23 cellular contexts compared by ENCODE assay signal in the genomic region with DNA sequence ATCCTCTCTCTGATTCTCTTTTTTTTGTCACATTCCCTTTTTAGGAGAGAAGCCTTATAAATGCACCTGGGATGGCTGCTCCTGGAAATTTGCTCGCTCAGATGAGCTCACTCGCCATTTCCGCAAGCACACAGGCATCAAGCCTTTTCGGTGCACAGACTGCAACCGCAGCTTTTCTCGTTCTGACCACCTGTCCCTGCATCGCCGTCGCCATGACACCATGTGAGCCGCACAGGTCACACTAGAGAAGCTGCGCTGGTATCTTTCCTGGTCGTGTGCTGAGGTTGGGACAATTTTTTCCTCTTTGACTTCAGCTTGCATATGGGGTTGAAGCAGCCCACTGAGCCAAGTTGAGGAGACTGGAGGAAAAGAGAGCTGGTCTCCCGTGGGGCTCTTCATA. TPM values are rescaled to one million over a fixed set of nuclear protein-coding genes. Genes with fewer than 3 reads are reported as not detected.
"Had no signal": no experiment of that assay in that cellular context is flagged by ENCODE, and none has a peak within 500 bp of the region (broad histone marks: within the 10 kb centered on the region; RNA-seq: fewer than 3 reads in every experiment).

No MANE protein-coding gene starts in this region.

- H3K27me3 ChIP-seq: ascending aorta, body of pancreas, SJCRH30 had no signal

- H3K9me3 ChIP-seq: ascending aorta, body of pancreas, SJCRH30, SK-N-SH had no signal

- H2AFZ ChIP-seq: PC-9 had no signal

- H3K4me1 ChIP-seq: ascending aorta, body of pancreas, SJCRH30 had no signal

- H3K36me3 ChIP-seq: SJCRH30 had no signal

- H3K4me3 ChIP-seq: ascending aorta, body of pancreas, K562, PC-9, SJCRH30 had no signal

- DNase-seq: activated CD4-positive, alpha-beta memory T cell treated with anti-CD3 and anti-CD28 coated beads for 36 hours; activated CD4-positive, alpha-beta T cell treated with anti-CD3 and anti-CD28 coated beads, Interleukin-2, amount 10 ng/mL, durations not matched to agents 7 days and 5 days; activated CD4-positive, CD25-positive, alpha-beta regulatory T cell; activated CD8-positive, alpha-beta memory T cell treated with anti-CD3 and anti-CD28 coated beads for 24 hours; activated effector memory CD4-positive, alpha-beta T cell treated with anti-CD3 and anti-CD28 coated beads, Interleukin-2, amount 50 U/mL, for 16 hours; activated naive CD4-positive, alpha-beta T cell treated with Interleukin-2 at 50 U/mL for 16 hours; activated naive CD8-positive, alpha-beta T cell treated with anti-CD3 and anti-CD28 coated beads, Interleukin-2, amount 50 U/mL, for 24 hours; activated T-cell treated with anti-CD3 and anti-CD28 coated beads, Interleukin-2, amount 50 U/mL, for 4 hours; amniotic stem cell; body of pancreas; Karpas-422; NCI-H1694 treated with DMSO at 0.1 percent for 48 hours; NCI-H2029 treated with DMSO at 0.1 percent for 48 hours; NCI-H345; NCI-H510A; NCI-H526 treated with DMSO at 0.1 percent for 48 hours; PC-9; SK-N-SH; T-helper 1 cell had no signal

- H3K4me2 ChIP-seq: PC-9, SK-N-SH had no signal

- H3K27ac ChIP-seq: ascending aorta, body of pancreas, PC-9, SJCRH30, VCaP had no signal

RNA-seq across cellular contexts. Expression of a gene that starts 52.1 kb away (rescaled TPM):
- total RNA-seq: SJCRH30 had no signal
